Comparison of ENCODE assay signal across 1 cellular context in genomic region chr13:114100446-114101320, GRCh38.
TF ChIP-seq lines count a peak whose summit lies in the region.

No MANE protein-coding gene starts in this region.

TF ChIP-seq in H1, 55 proteins besides CTCF, POLR2A, EP300 and RAD21 (continued from another document):
- TF ChIP-seq POLR2AphosphoS5 (IDR thresholded peaks at IDR 0.05; ENCODE audit: low read depth, low read length) (no peak), TCF12 (IDR thresholded peaks at IDR 0.05; ENCODE audit: low read depth, low read length) (no peak), TAF7 (optimal IDR thresholded peaks at IDR 0.05; ENCODE audit: borderline replicate concordance, low read depth, low read length) (no peak)
